Comparison of ENCODE assay signal across 1 cellular context in the genomic region with DNA sequence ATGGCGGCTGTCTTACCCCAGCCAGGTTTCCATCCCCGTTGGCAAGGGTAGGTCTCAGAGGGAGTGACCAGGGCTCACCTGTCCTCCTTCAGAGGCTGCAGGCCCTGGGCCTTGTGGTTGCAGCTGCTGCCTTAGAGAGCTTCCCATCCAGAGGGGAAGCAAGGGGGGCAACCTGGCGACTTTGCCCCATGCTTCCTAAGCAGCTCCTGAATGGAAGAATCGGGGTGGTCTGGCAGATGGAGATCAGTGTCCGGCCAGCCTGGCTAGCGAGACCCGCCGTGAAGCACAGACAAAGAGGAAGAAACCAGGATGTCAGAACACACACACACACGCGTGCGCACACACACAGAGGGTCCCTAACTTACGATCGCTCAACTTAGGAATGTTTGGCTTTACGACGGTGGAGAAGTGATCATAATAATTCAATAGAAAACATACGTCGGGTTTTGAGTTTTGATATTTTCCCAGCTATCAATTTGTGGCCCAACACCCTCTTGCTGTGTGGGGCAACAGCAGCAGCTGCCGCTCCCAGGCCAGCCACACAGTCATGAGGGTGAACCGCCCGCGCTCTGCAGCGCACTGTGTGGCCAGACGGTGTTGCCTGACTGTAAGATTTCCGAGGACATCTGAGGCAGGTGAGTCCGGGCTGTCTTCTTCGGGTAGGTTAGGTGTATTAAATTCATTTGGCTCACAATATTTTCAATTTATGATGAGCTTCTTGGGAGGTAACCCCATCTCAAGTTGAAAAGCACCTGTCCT.
A peak's percentile ranks its signal among the peaks of the same experiment; 100 is the strongest.
TF ChIP-seq lines count a peak whose summit lies in the region.

No MANE protein-coding gene starts in this region.

TF ChIP-seq in HepG2, 621 proteins besides CTCF, POLR2A, EP300 and RAD21 (continued from another document and continues in another):
- TF ChIP-seq, protein P1, sequence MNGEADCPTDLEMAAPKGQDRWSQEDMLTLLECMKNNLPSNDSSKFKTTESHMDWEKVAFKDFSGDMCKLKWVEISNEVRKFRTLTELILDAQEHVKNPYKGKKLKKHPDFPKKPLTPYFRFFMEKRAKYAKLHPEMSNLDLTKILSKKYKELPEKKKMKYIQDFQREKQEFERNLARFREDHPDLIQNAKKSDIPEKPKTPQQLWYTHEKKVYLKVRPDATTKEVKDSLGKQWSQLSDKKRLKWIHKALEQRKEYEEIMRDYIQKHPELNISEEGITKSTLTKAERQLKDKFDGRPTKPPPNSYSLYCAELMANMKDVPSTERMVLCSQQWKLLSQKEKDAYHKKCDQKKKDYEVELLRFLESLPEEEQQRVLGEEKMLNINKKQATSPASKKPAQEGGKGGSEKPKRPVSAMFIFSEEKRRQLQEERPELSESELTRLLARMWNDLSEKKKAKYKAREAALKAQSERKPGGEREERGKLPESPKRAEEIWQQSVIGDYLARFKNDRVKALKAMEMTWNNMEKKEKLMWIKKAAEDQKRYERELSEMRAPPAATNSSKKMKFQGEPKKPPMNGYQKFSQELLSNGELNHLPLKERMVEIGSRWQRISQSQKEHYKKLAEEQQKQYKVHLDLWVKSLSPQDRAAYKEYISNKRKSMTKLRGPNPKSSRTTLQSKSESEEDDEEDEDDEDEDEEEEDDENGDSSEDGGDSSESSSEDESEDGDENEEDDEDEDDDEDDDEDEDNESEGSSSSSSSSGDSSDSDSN (CRISPR knock-in tag; IDR thresholded peaks at IDR 0.05), result no peak
- TF ChIP-seq, protein P2, sequence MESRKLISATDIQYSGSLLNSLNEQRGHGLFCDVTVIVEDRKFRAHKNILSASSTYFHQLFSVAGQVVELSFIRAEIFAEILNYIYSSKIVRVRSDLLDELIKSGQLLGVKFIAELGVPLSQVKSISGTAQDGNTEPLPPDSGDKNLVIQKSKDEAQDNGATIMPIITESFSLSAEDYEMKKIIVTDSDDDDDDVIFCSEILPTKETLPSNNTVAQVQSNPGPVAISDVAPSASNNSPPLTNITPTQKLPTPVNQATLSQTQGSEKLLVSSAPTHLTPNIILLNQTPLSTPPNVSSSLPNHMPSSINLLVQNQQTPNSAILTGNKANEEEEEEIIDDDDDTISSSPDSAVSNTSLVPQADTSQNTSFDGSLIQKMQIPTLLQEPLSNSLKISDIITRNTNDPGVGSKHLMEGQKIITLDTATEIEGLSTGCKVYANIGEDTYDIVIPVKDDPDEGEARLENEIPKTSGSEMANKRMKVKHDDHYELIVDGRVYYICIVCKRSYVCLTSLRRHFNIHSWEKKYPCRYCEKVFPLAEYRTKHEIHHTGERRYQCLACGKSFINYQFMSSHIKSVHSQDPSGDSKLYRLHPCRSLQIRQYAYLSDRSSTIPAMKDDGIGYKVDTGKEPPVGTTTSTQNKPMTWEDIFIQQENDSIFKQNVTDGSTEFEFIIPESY (CRISPR knock-in tag; IDR thresholded peaks at IDR 0.05), result peak; percentile 81; the same call in 1 of the 2 replicates
- TF ChIP-seq NCOR1 (IDR thresholded peaks at IDR 0.05; ENCODE audit: borderline replicate concordance, low read length), result no peak
- no peak for TF ChIP-seq ZSCAN12 (CRISPR knock-in tag; IDR thresholded peaks at IDR 0.05)
- TF ChIP-seq, protein P3, sequence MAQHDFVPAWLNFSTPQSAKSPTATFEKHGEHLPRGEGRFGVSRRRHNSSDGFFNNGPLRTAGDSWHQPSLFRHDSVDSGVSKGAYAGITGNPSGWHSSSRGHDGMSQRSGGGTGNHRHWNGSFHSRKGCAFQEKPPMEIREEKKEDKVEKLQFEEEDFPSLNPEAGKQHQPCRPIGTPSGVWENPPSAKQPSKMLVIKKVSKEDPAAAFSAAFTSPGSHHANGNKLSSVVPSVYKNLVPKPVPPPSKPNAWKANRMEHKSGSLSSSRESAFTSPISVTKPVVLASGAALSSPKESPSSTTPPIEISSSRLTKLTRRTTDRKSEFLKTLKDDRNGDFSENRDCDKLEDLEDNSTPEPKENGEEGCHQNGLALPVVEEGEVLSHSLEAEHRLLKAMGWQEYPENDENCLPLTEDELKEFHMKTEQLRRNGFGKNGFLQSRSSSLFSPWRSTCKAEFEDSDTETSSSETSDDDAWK (CRISPR knock-in tag; IDR thresholded peaks at IDR 0.05), result no peak
- TF ChIP-seq, protein P4, sequence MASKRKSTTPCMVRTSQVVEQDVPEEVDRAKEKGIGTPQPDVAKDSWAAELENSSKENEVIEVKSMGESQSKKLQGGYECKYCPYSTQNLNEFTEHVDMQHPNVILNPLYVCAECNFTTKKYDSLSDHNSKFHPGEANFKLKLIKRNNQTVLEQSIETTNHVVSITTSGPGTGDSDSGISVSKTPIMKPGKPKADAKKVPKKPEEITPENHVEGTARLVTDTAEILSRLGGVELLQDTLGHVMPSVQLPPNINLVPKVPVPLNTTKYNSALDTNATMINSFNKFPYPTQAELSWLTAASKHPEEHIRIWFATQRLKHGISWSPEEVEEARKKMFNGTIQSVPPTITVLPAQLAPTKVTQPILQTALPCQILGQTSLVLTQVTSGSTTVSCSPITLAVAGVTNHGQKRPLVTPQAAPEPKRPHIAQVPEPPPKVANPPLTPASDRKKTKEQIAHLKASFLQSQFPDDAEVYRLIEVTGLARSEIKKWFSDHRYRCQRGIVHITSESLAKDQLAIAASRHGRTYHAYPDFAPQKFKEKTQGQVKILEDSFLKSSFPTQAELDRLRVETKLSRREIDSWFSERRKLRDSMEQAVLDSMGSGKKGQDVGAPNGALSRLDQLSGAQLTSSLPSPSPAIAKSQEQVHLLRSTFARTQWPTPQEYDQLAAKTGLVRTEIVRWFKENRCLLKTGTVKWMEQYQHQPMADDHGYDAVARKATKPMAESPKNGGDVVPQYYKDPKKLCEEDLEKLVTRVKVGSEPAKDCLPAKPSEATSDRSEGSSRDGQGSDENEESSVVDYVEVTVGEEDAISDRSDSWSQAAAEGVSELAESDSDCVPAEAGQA (IDR thresholded peaks at IDR 0.05; ENCODE audit: low read depth), result 0 out of 2 replicates have a peak, but pooled peaks have one; percentile 2
- TF ChIP-seq, protein P4 (CRISPR knock-in tag; IDR thresholded peaks at IDR 0.05; ENCODE audit: borderline replicate concordance), result no peak
- no peak for TF ChIP-seq ZNF652 (CRISPR knock-in tag; IDR thresholded peaks at IDR 0.05; ENCODE audit: borderline replicate concordance, low read depth)
- TF ChIP-seq SP140L (CRISPR knock-in tag; IDR thresholded peaks at IDR 0.05; ENCODE audit: borderline replicate concordance), result no peak
- TF ChIP-seq, protein P5, sequence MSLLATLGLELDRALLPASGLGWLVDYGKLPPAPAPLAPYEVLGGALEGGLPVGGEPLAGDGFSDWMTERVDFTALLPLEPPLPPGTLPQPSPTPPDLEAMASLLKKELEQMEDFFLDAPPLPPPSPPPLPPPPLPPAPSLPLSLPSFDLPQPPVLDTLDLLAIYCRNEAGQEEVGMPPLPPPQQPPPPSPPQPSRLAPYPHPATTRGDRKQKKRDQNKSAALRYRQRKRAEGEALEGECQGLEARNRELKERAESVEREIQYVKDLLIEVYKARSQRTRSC (CRISPR knock-in tag; IDR thresholded peaks at IDR 0.05; ENCODE audit: low read depth), result no peak
- TF ChIP-seq ZNF546 (CRISPR knock-in tag; conservative IDR thresholded peaks at IDR 0.05), result peak; percentile 61; the same call in 1 of the 2 replicates
- TF ChIP-seq MAFG (CRISPR knock-in tag; IDR thresholded peaks at IDR 0.05), result no peak
- 0 out of 2 replicates have a peak, but pooled peaks have one; percentile 16 for TF ChIP-seq CAMTA2 (CRISPR knock-in tag; IDR thresholded peaks at IDR 0.05; ENCODE audit: borderline replicate concordance)
- TF ChIP-seq MTA1 (CRISPR knock-in tag; IDR thresholded peaks at IDR 0.05; ENCODE audit: borderline replicate concordance), result peak; percentile 62; the same call in 1 of the 2 replicates
- TF ChIP-seq, protein P6, sequence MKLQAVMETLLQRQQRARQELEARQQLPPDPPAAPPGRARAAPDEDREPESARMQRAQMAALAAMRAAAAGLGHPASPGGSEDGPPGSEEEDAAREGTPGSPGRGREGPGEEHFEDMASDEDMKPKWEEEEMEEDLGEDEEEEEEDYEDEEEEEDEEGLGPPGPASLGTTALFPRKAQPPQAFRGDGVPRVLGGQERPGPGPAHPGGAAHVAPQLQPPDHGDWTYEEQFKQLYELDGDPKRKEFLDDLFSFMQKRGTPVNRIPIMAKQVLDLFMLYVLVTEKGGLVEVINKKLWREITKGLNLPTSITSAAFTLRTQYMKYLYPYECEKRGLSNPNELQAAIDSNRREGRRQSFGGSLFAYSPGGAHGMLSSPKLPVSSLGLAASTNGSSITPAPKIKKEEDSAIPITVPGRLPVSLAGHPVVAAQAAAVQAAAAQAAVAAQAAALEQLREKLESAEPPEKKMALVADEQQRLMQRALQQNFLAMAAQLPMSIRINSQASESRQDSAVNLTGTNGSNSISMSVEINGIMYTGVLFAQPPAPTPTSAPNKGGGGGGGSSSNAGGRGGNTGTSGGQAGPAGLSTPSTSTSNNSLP (IDR thresholded peaks at IDR 0.05; ENCODE audit: low read depth, low read length), result no peak
- no peak for TF ChIP-seq PHF8 (CRISPR knock-in tag; IDR thresholded peaks at IDR 0.05)
- TF ChIP-seq KDM5B (CRISPR knock-in tag; IDR thresholded peaks at IDR 0.05; ENCODE audit: borderline replicate concordance), result 0 out of 2 replicates have a peak, but pooled peaks have one; percentile 18
- TF ChIP-seq PCBP2 (optimal IDR thresholded peaks at IDR 0.05; ENCODE audit: low read depth, low read length, poor library complexity, severe bottlenecking), result no peak
- TF ChIP-seq, protein P7, sequence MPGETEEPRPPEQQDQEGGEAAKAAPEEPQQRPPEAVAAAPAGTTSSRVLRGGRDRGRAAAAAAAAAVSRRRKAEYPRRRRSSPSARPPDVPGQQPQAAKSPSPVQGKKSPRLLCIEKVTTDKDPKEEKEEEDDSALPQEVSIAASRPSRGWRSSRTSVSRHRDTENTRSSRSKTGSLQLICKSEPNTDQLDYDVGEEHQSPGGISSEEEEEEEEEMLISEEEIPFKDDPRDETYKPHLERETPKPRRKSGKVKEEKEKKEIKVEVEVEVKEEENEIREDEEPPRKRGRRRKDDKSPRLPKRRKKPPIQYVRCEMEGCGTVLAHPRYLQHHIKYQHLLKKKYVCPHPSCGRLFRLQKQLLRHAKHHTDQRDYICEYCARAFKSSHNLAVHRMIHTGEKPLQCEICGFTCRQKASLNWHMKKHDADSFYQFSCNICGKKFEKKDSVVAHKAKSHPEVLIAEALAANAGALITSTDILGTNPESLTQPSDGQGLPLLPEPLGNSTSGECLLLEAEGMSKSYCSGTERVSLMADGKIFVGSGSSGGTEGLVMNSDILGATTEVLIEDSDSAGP (CRISPR knock-in tag; IDR thresholded peaks at IDR 0.05; ENCODE audit: borderline replicate concordance), result 0 out of 2 replicates have a peak, but pooled peaks have one; percentile 21
- TF ChIP-seq, protein P8, sequence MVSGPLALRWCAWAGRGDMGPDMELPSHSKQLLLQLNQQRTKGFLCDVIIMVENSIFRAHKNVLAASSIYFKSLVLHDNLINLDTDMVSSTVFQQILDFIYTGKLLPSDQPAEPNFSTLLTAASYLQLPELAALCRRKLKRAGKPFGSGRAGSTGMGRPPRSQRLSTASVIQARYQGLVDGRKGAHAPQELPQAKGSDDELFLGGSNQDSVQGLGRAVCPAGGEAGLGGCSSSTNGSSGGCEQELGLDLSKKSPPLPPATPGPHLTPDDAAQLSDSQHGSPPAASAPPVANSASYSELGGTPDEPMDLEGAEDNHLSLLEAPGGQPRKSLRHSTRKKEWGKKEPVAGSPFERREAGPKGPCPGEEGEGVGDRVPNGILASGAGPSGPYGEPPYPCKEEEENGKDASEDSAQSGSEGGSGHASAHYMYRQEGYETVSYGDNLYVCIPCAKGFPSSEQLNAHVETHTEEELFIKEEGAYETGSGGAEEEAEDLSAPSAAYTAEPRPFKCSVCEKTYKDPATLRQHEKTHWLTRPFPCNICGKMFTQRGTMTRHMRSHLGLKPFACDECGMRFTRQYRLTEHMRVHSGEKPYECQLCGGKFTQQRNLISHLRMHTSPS (CRISPR knock-in tag; IDR thresholded peaks at IDR 0.05; ENCODE audit: low read depth), result 0 out of 2 replicates have a peak, but pooled peaks have one; percentile 18
- no peak for TF ChIP-seq ZNF790 (CRISPR knock-in tag; IDR thresholded peaks at IDR 0.05; ENCODE audit: borderline replicate concordance)
- no peak for TF ChIP-seq ZNF225 (CRISPR knock-in tag; IDR thresholded peaks at IDR 0.05)
- peak; percentile 50 for TF ChIP-seq AGO2 (optimal IDR thresholded peaks at IDR 0.05; ENCODE audit: low read depth, low read length)
- TF ChIP-seq GABPB1 (CRISPR knock-in tag; IDR thresholded peaks at IDR 0.05), result 0 out of 2 replicates have a peak, but pooled peaks have one; percentile 3
- no peak for TF ChIP-seq RFXANK (CRISPR knock-in tag; IDR thresholded peaks at IDR 0.05)
- no peak for TF ChIP-seq TEAD3 (CRISPR knock-in tag; optimal IDR thresholded peaks at IDR 0.05; ENCODE audit: borderline replicate concordance)
- no peak for TF ChIP-seq U2AF1 (optimal IDR thresholded peaks at IDR 0.05; ENCODE audit: low read depth, low read length)
- TF ChIP-seq, protein P9, sequence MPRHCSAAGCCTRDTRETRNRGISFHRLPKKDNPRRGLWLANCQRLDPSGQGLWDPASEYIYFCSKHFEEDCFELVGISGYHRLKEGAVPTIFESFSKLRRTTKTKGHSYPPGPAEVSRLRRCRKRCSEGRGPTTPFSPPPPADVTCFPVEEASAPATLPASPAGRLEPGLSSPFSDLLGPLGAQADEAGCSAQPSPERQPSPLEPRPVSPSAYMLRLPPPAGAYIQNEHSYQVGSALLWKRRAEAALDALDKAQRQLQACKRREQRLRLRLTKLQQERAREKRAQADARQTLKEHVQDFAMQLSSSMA (CRISPR knock-in tag; IDR thresholded peaks at IDR 0.05), result 0 out of 2 replicates have a peak, but pooled peaks have one; percentile 17
- no peak for TF ChIP-seq ZFY (CRISPR knock-in tag; IDR thresholded peaks at IDR 0.05)
- TF ChIP-seq NCOA1 (CRISPR knock-in tag; IDR thresholded peaks at IDR 0.05), result no peak
- no peak for TF ChIP-seq NR2F2 (IDR thresholded peaks at IDR 0.05; ENCODE audit: borderline replicate concordance, low read depth)
